ENCODE assay signal across 1 cellular context in the genomic region with DNA sequence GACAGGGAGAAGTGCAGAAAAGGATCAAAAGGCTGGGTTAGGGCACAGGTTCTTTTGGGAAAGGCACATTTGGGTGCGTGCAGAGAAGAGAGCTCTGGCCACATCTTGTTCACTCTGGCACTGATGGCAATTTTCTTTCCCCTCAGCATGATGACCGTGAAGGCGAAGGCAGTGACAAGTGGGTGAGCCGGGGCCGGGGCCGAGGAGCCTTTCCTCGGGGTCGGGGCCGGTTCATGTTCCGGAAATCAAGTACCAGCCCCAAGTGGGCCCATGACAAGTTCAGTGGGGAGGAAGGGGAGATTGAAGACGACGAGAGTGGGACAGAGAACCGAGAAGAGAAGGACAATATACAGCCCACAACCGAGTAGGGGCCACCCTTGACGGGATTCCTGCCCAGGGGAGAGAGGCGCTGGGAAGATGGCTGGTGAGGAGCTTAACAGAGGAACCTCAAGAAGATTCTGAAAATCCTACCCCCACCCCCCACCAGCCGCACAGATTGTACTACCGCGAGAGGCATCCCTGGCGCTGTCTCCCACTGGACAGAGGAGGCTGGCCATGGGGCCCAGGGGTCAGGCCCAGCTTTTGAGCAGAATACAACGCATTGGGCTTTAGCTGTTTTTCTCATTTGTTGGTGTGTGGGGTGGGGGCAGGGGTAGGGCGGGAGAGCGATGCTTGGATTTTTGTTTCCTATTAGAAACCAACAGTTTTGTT.
TF ChIP-seq lines count a peak whose summit lies in the region.

No MANE protein-coding gene starts in this region.

TF ChIP-seq in K562, 482 proteins besides CTCF, POLR2A, EP300 and RAD21:
- no peak for TF ChIP-seq ZKSCAN8 (CRISPR knock-in tag; IDR thresholded peaks at IDR 0.05)
- TF ChIP-seq, protein P1, sequence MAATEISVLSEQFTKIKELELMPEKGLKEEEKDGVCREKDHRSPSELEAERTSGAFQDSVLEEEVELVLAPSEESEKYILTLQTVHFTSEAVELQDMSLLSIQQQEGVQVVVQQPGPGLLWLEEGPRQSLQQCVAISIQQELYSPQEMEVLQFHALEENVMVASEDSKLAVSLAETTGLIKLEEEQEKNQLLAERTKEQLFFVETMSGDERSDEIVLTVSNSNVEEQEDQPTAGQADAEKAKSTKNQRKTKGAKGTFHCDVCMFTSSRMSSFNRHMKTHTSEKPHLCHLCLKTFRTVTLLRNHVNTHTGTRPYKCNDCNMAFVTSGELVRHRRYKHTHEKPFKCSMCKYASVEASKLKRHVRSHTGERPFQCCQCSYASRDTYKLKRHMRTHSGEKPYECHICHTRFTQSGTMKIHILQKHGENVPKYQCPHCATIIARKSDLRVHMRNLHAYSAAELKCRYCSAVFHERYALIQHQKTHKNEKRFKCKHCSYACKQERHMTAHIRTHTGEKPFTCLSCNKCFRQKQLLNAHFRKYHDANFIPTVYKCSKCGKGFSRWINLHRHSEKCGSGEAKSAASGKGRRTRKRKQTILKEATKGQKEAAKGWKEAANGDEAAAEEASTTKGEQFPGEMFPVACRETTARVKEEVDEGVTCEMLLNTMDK (IDR thresholded peaks at IDR 0.05; ENCODE audit: borderline replicate concordance, insufficient read depth, low read depth, low read length, poor library complexity, severe bottlenecking): no peak
- no peak for TF ChIP-seq NR2C2 (CRISPR knock-in tag; IDR thresholded peaks at IDR 0.05)
- no peak for TF ChIP-seq NR2C2 (tag; IDR thresholded peaks at IDR 0.05)
- no peak for TF ChIP-seq KDM2B (CRISPR knock-in tag; IDR thresholded peaks at IDR 0.05)
- no peak for TF ChIP-seq TAF1 (IDR thresholded peaks at IDR 0.05; ENCODE audit: control insufficient read depth, extremely low read depth, insufficient read depth, low read length, severe bottlenecking)
- TF ChIP-seq, protein P2, sequence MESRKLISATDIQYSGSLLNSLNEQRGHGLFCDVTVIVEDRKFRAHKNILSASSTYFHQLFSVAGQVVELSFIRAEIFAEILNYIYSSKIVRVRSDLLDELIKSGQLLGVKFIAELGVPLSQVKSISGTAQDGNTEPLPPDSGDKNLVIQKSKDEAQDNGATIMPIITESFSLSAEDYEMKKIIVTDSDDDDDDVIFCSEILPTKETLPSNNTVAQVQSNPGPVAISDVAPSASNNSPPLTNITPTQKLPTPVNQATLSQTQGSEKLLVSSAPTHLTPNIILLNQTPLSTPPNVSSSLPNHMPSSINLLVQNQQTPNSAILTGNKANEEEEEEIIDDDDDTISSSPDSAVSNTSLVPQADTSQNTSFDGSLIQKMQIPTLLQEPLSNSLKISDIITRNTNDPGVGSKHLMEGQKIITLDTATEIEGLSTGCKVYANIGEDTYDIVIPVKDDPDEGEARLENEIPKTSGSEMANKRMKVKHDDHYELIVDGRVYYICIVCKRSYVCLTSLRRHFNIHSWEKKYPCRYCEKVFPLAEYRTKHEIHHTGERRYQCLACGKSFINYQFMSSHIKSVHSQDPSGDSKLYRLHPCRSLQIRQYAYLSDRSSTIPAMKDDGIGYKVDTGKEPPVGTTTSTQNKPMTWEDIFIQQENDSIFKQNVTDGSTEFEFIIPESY (CRISPR knock-in tag; IDR thresholded peaks at IDR 0.05): peak; percentile 91
- TF ChIP-seq NUFIP1 (IDR thresholded peaks at IDR 0.05; ENCODE audit: partially characterized antibody): no peak
